ENCODE assay signal across 10 cellular contexts in genomic region chr12:92398565-92399309, GRCh38.
A peak's percentile ranks its signal among the peaks of the same experiment; 100 is the strongest.
DNase-seq lines count a peak whose midpoint lies in the region; ATAC-seq and TF ChIP-seq lines count a peak whose summit lies in the region.
"Had no signal": no experiment of that assay in that cellular context is flagged by ENCODE, and none has a peak within 500 bp of the region (broad histone marks: within the 10 kb centered on the region; RNA-seq: fewer than 3 reads in every experiment).

No MANE protein-coding gene starts in this region.

- H3K27ac Mint-ChIP-seq in WTC11: no peak overlapping the region
- H3K27ac Mint-ChIP-seq in stimulated activated memory B cell treated with anti-CD40 and anti-IgM and Interleukin-4, amounts not matched to agents 10 μg/mL and 1 μg/mL and 100 μg/mL, for 72 hours: peak overlapping the region; percentile 99

- DNase-seq in NCI-H82 (lab: John Stamatoyannopoulos, UW): peak; percentile 9
- DNase-seq in NCI-H82 treated with DMSO at 0.1 percent for 48 hours (lab: John Stamatoyannopoulos, UW; ENCODE audit: unreplicated experiment): no peak
- no peak for DNase-seq in WTC11 (ENCODE audit: low spot score)
- DNase-seq in left cardiac atrium: no peak
- DNase-seq in medulla oblongata (ENCODE audit: extremely low spot score): no peak
- no peak for DNase-seq in hypothalamus (lab: John Stamatoyannopoulos, UW)
- DNase-seq: NCI-H510A treated with DMSO at 0.1 percent for 48 hours, testis had no signal

- peaks cover 33% of the 10 kb centered on the region for H3K9me3 Mint-ChIP-seq in WTC11
- H3K9me3 Mint-ChIP-seq in stimulated activated memory B cell treated with anti-CD40 and anti-IgM and Interleukin-4, amounts not matched to agents 10 μg/mL and 1 μg/mL and 100 μg/mL, for 72 hours: peaks cover 3% of the 10 kb centered on the region

- H3K36me3 Mint-ChIP-seq in WTC11: peaks cover 15% of the 10 kb centered on the region
- peaks cover 16% of the 10 kb centered on the region for H3K36me3 Mint-ChIP-seq in stimulated activated memory B cell treated with anti-CD40 and anti-IgM and Interleukin-4, amounts not matched to agents 10 μg/mL and 1 μg/mL and 100 μg/mL, for 72 hours

- ATAC-seq in WTC11 (peak; percentile 69), left cardiac atrium (peak; percentile 39 to 44), HG03159 (IDR thresholded peaks at IDR 0.05; ENCODE audit: unreplicated experiment) (no peak)
- no peak for ATAC-seq in stimulated activated memory B cell treated with anti-CD40 and anti-IgM and Interleukin-4, amounts not matched to agents 10 μg/mL and 1 μg/mL and 100 μg/mL, for 72 hours

- intact Hi-C loops in left cardiac atrium (cut with DNase I): no loop called here

- TF ChIP-seq CTCF in WTC11 (IDR thresholded peaks at IDR 0.05): no peak

- H3K4me1 Mint-ChIP-seq in WTC11: peaks cover 11% of the 10 kb centered on the region; the same call in 1 of the 2 replicates
- peaks cover 77% of the 10 kb centered on the region for H3K4me1 Mint-ChIP-seq in stimulated activated memory B cell treated with anti-CD40 and anti-IgM and Interleukin-4, amounts not matched to agents 10 μg/mL and 1 μg/mL and 100 μg/mL, for 72 hours

- H3K27me3 Mint-ChIP-seq in WTC11 (ENCODE audit: low read depth): no peaks in the 10 kb centered on the region
- no peaks in the 10 kb centered on the region for H3K27me3 Mint-ChIP-seq in stimulated activated memory B cell treated with anti-CD40 and anti-IgM and Interleukin-4, amounts not matched to agents 10 μg/mL and 1 μg/mL and 100 μg/mL, for 72 hours

- CTCF ChIA-PET in WTC11 (lab: Charles Lee): no interaction called here

- POLR2A ChIA-PET in WTC11 (lab: Charles Lee): no interaction called here

- no peak overlapping the region for H3K4me3 Mint-ChIP-seq in WTC11
- no peak overlapping the region for H3K4me3 Mint-ChIP-seq in stimulated activated memory B cell treated with anti-CD40 and anti-IgM and Interleukin-4, amounts not matched to agents 10 μg/mL and 1 μg/mL and 100 μg/mL, for 72 hours

TF ChIP-seq in WTC11, 78 proteins besides CTCF, POLR2A, EP300 and RAD21:
- TF ChIP-seq CREM (CRISPR knock-in tag; IDR thresholded peaks at IDR 0.05): no peak
- TF ChIP-seq, protein P1, sequence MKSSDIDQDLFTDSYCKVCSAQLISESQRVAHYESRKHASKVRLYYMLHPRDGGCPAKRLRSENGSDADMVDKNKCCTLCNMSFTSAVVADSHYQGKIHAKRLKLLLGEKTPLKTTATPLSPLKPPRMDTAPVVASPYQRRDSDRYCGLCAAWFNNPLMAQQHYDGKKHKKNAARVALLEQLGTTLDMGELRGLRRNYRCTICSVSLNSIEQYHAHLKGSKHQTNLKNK (CRISPR knock-in tag; IDR thresholded peaks at IDR 0.05): no peak
- TF ChIP-seq, protein P2, sequence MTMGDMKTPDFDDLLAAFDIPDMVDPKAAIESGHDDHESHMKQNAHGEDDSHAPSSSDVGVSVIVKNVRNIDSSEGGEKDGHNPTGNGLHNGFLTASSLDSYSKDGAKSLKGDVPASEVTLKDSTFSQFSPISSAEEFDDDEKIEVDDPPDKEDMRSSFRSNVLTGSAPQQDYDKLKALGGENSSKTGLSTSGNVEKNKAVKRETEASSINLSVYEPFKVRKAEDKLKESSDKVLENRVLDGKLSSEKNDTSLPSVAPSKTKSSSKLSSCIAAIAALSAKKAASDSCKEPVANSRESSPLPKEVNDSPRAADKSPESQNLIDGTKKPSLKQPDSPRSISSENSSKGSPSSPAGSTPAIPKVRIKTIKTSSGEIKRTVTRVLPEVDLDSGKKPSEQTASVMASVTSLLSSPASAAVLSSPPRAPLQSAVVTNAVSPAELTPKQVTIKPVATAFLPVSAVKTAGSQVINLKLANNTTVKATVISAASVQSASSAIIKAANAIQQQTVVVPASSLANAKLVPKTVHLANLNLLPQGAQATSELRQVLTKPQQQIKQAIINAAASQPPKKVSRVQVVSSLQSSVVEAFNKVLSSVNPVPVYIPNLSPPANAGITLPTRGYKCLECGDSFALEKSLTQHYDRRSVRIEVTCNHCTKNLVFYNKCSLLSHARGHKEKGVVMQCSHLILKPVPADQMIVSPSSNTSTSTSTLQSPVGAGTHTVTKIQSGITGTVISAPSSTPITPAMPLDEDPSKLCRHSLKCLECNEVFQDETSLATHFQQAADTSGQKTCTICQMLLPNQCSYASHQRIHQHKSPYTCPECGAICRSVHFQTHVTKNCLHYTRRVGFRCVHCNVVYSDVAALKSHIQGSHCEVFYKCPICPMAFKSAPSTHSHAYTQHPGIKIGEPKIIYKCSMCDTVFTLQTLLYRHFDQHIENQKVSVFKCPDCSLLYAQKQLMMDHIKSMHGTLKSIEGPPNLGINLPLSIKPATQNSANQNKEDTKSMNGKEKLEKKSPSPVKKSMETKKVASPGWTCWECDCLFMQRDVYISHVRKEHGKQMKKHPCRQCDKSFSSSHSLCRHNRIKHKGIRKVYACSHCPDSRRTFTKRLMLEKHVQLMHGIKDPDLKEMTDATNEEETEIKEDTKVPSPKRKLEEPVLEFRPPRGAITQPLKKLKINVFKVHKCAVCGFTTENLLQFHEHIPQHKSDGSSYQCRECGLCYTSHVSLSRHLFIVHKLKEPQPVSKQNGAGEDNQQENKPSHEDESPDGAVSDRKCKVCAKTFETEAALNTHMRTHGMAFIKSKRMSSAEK (CRISPR knock-in tag; IDR thresholded peaks at IDR 0.05; ENCODE audit: borderline replicate concordance): no peak

Comparison
In these comparisons a context has a peak if more than half of its experiments do, and no peak if none do; other contexts are left out.
1. ATAC-seq: peak in WTC11 (single experiment) and left cardiac atrium (2 of 2); none in stimulated activated memory B cell treated with anti-CD40 and anti-IgM and Interleukin-4, amounts not matched to agents 10 μg/mL and 1 μg/mL and 100 μg/mL, for 72 hours (single experiment) and HG03159 (single experiment).